In genomic region chr11:2519517-2519878, GRCh38 we compare ENCODE assay signal across 25 cellular contexts.
DNase-seq lines count a peak whose midpoint lies in the region; ATAC-seq, FAIRE-seq and TF ChIP-seq lines count a peak whose summit lies in the region.
"Had no signal": no experiment of that assay in that cellular context is flagged by ENCODE, and none has a peak within 500 bp of the region (broad histone marks: within the 10 kb centered on the region; RNA-seq: fewer than 3 reads in every experiment).

No MANE protein-coding gene starts in this region.

- H3K4me3 ChIP-seq in right cardiac atrium (ENCODE audit: low read length) (no peak overlapping the region), K562 (no peak overlapping the region), osteoblast (ENCODE audit: insufficient read depth, low read length) (no peak overlapping the region)
- H3K4me3 ChIP-seq: A549; BLaER1 treated with 17β-estradiol and CSF1 and Interleukin-3, amounts not matched to agents 10 nM and 100 nM; GM23338 had no signal

- H3K79me2 ChIP-seq in K562 (ENCODE audit: control insufficient read depth, insufficient read depth, low read length) (no peaks in the 10 kb centered on the region), osteoblast (ENCODE audit: insufficient read depth, low read length) (no peaks in the 10 kb centered on the region)

- H3K9me3 Mint-ChIP-seq in activated CD4-positive, alpha-beta memory T cell treated with anti-CD3 and anti-CD28 coated beads for 36 hours: no peaks in the 10 kb centered on the region
- no peaks in the 10 kb centered on the region for H3K9me3 Mint-ChIP-seq in activated CD4-positive, alpha-beta memory T cell treated with anti-CD3 and anti-CD28 coated beads, Interleukin-2, amount 10 ng/mL, durations not matched to agents 7 days and 5 days
- H3K9me3 Mint-ChIP-seq in naive thymus-derived CD8-positive, alpha-beta T cell: no peaks in the 10 kb centered on the region
- H3K9me3 Mint-ChIP-seq: CD14-positive monocyte; CD4-positive, alpha-beta T cell; CD8-positive, alpha-beta memory T cell; GM23338; H9; HFFc6 had no signal

- CTCF ChIA-PET in activated CD4-positive, alpha-beta memory T cell treated with anti-CD3 and anti-CD28 coated beads for 36 hours (lab: Charles Lee): interaction anchor here (1.2 kb wide), 1 partner anchor 96 kb away, joined by 3 read pairs; no protein-coding TSS in a partner anchor
- CTCF ChIA-PET in activated CD4-positive, alpha-beta memory T cell treated with anti-CD3 and anti-CD28 coated beads, Interleukin-2, amount 10 ng/mL, durations not matched to agents 7 days and 5 days (lab: Charles Lee): no interaction called here
- CTCF ChIA-PET in K562 (lab: Yijun Ruan, JAX; ENCODE audit: low intra/inter-chr PET ratio): no interaction called here

- 81% methylated on average over 4 of the region's 4 CpGs for WGBS in right cardiac atrium
- 3% methylated on average over 3 of the region's 4 CpGs for WGBS in K562 (ENCODE audit: insufficient coverage, low coverage, missing lambda C conversion rate)

- no peak overlapping the region for H3K27ac Mint-ChIP-seq in activated CD4-positive, alpha-beta memory T cell treated with anti-CD3 and anti-CD28 coated beads for 36 hours
- H3K27ac Mint-ChIP-seq in activated CD4-positive, alpha-beta memory T cell treated with anti-CD3 and anti-CD28 coated beads, Interleukin-2, amount 10 ng/mL, durations not matched to agents 7 days and 5 days: no peak overlapping the region
- H3K27ac Mint-ChIP-seq in naive thymus-derived CD8-positive, alpha-beta T cell: peak overlapping the region in 1 of 10 donors; percentile 46
- H3K27ac Mint-ChIP-seq: CD14-positive monocyte; CD4-positive, alpha-beta T cell; CD8-positive, alpha-beta memory T cell; GM23338; H9; HFFc6 had no signal

- BruUV-seq in K562 (replicated peaks; lab: Mats Ljungman, UMichigan): no TSS peak

- H4K20me1 ChIP-seq in K562 (replicated peaks; ENCODE audit: control insufficient read depth, insufficient read depth, low read length) (0 out of 2 replicates have a peak, but pooled peaks cover 4% of the 10 kb centered on the region), osteoblast (ENCODE audit: insufficient read depth, low read length) (no peaks in the 10 kb centered on the region)

- no peaks in the 10 kb centered on the region for H3K27me3 Mint-ChIP-seq in activated CD4-positive, alpha-beta memory T cell treated with anti-CD3 and anti-CD28 coated beads for 36 hours
- H3K27me3 Mint-ChIP-seq in activated CD4-positive, alpha-beta memory T cell treated with anti-CD3 and anti-CD28 coated beads, Interleukin-2, amount 10 ng/mL, durations not matched to agents 7 days and 5 days: no peaks in the 10 kb centered on the region
- no peaks in the 10 kb centered on the region for H3K27me3 Mint-ChIP-seq in naive thymus-derived CD8-positive, alpha-beta T cell
- H3K27me3 Mint-ChIP-seq: CD4-positive, alpha-beta T cell; CD8-positive, alpha-beta memory T cell had no signal

- peak; percentile 2 for DNase-seq in activated CD4-positive, alpha-beta memory T cell treated with anti-CD3 and anti-CD28 coated beads for 36 hours
- no peak for DNase-seq in activated CD4-positive, alpha-beta memory T cell treated with anti-CD3 and anti-CD28 coated beads, Interleukin-2, amount 10 ng/mL, durations not matched to agents 7 days and 5 days
- DNase-seq in cardiac septum (ENCODE audit: low spot score) (peak; percentile 15), right cardiac atrium (no peak), K562 (ENCODE audit: extremely low read depth in 1 of 4, low spot score in 3 of 4) (no peak), osteoblast (ENCODE audit: insufficient read length, low spot score, missing footprints) (peak; percentile 51)
- DNase-seq in naive thymus-derived CD8-positive, alpha-beta T cell: no peak
- DNase-seq: ACHN, AML-193, DMS 273 treated with DMSO at 0.1 percent for 48 hours, DMS79 treated with DMSO at 0.1 percent for 48 hours, GF-D8, HFFc6 had no signal

- no peak for TF ChIP-seq EP300 in K562 (IDR thresholded peaks at IDR 0.05; ENCODE audit: low read length)

- H3K36me3 ChIP-seq in K562 (ENCODE audit: control insufficient read depth, insufficient read depth, low read length) (no peaks in the 10 kb centered on the region), osteoblast (ENCODE audit: insufficient read depth, low read length) (no peaks in the 10 kb centered on the region)
- H3K36me3 ChIP-seq: BE2C; BLaER1 treated with 17β-estradiol and CSF1 and Interleukin-3, amounts not matched to agents 10 nM and 100 nM had no signal

- no peaks in the 10 kb centered on the region for H3K4me1 Mint-ChIP-seq in activated CD4-positive, alpha-beta memory T cell treated with anti-CD3 and anti-CD28 coated beads for 36 hours (ENCODE audit: low read depth)
- H3K4me1 Mint-ChIP-seq in activated CD4-positive, alpha-beta memory T cell treated with anti-CD3 and anti-CD28 coated beads, Interleukin-2, amount 10 ng/mL, durations not matched to agents 7 days and 5 days: no peaks in the 10 kb centered on the region
- H3K4me1 Mint-ChIP-seq in naive thymus-derived CD8-positive, alpha-beta T cell: peaks cover 0 to 12% (median 2%) of the 10 kb centered on the region in 4 donors
- H3K4me1 Mint-ChIP-seq: CD8-positive, alpha-beta memory T cell; GM23338; H9 had no signal

- H3K27me3 ChIP-seq in right cardiac atrium (ENCODE audit: control insufficient read depth, insufficient read depth) (no peaks in the 10 kb centered on the region), K562 (ENCODE audit: control insufficient read depth in 2 of 2, insufficient read depth in 2 of 2, low read length in 2 of 2) (peaks cover 40 to 93% of the 10 kb centered on the region in 2 experiments; a peak in 4 of 5 replicates), osteoblast (ENCODE audit: insufficient read depth, low read length) (no peaks in the 10 kb centered on the region)
- H3K27me3 ChIP-seq: BE2C; BLaER1 treated with 17β-estradiol and CSF1 and Interleukin-3, amounts not matched to agents 10 nM and 100 nM had no signal

- ATAC-seq in right cardiac atrium (no peak), K562 (no peak)
- ATAC-seq in naive thymus-derived CD8-positive, alpha-beta T cell: no peak
- ATAC-seq: A549, GM23338, HCT116 had no signal

- no peak for FAIRE-seq in K562 (lab: Jason Lieb, UNC)
- FAIRE-seq: A549, D721Med, GM12891, GM18507 had no signal

- H3K9ac ChIP-seq in K562 (ENCODE audit: insufficient read depth in 1 of 2, low read depth in 2 of 2, low read length in 2 of 2): no peak overlapping the region
- H3K9ac ChIP-seq: BLaER1 treated with 17β-estradiol and CSF1 and Interleukin-3, amounts not matched to agents 10 nM and 100 nM had no signal

- no peak for TF ChIP-seq POLR2A in K562 (conservative IDR thresholded peaks at IDR 0.05)

- no peak for TF ChIP-seq RAD21 in K562 (CRISPR knock-in tag; conservative IDR thresholded peaks at IDR 0.05 in 1 of 2, IDR thresholded peaks at IDR 0.05 in 1 of 2)

- H3K4me3 Mint-ChIP-seq in activated CD4-positive, alpha-beta memory T cell treated with anti-CD3 and anti-CD28 coated beads for 36 hours: no peak overlapping the region
- no peak overlapping the region for H3K4me3 Mint-ChIP-seq in activated CD4-positive, alpha-beta memory T cell treated with anti-CD3 and anti-CD28 coated beads, Interleukin-2, amount 10 ng/mL, durations not matched to agents 7 days and 5 days
- H3K4me3 Mint-ChIP-seq in naive thymus-derived CD8-positive, alpha-beta T cell: no peak overlapping the region
- H3K4me3 Mint-ChIP-seq: CD14-positive monocyte; CD4-positive, alpha-beta T cell; CD8-positive, alpha-beta memory T cell; GM23338; H9; HFFc6 had no signal

- H3K9me3 ChIP-seq in right cardiac atrium (ENCODE audit: control insufficient read depth, low read length): no peaks in the 10 kb centered on the region
- H3K9me3 ChIP-seq in K562 (replicated peaks; ENCODE audit: control insufficient read depth, insufficient read depth, low read depth, low read length): no peaks in the 10 kb centered on the region
- no peaks in the 10 kb centered on the region for H3K9me3 ChIP-seq in osteoblast (ENCODE audit: low read depth, low read length)
- H3K9me3 ChIP-seq: A549; BE2C; BLaER1 treated with 17β-estradiol and CSF1 and Interleukin-3, amounts not matched to agents 10 nM and 100 nM had no signal

- intact Hi-C loops in activated CD4-positive, alpha-beta memory T cell treated with anti-CD3 and anti-CD28 coated beads for 36 hours (cut with micrococcal nuclease): no loop called here
- intact Hi-C loops in cardiac septum (cut with DNase I): no loop called here
- intact Hi-C loops in right cardiac atrium (cut with DNase I): loop anchor here in 1 of 4 donors (10.0 kb wide), 1 partner anchor 225 kb away; no protein-coding TSS in a partner anchor
- intact Hi-C loops in K562 (cut with micrococcal nuclease): no loop called here

- no peaks in the 10 kb centered on the region for H3K9me1 ChIP-seq in K562 (ENCODE audit: control insufficient read depth, insufficient read depth, low read length)

- TF ChIP-seq CTCF in K562 (IDR thresholded peaks at IDR 0.05 in 2 of 3, conservative IDR thresholded peaks at IDR 0.05 in 1 of 3; ENCODE audit: insufficient read depth in 2 of 3, low read depth in 1 of 3, low read length in 3 of 3) (no peak), osteoblast (IDR thresholded peaks at IDR 0.05; ENCODE audit: extremely low read depth, low read depth, low read length) (no peak)

- H3K27ac ChIP-seq in right cardiac atrium (ENCODE audit: low read length) (no peak overlapping the region), K562 (ENCODE audit: extremely low read depth, low read depth, low read length) (no peak overlapping the region), osteoblast (ENCODE audit: low read depth, low read length) (no peak overlapping the region)
- H3K27ac ChIP-seq: A549; BLaER1 treated with 17β-estradiol and CSF1 and Interleukin-3, amounts not matched to agents 10 nM and 100 nM had no signal

- no peaks in the 10 kb centered on the region for H3K4me1 ChIP-seq in right cardiac atrium (ENCODE audit: control insufficient read depth, insufficient read depth, low read length)
- H3K4me1 ChIP-seq in K562 (replicated peaks in 1 of 2; ENCODE audit: control insufficient read depth in 2 of 2, insufficient read depth in 2 of 2, low read length in 2 of 2): peaks cover 0 to 32% of the 10 kb centered on the region in 2 experiments; a peak in 2 of 5 replicates
- H3K4me1 ChIP-seq in osteoblast (ENCODE audit: insufficient read depth, low read length): no peaks in the 10 kb centered on the region
- H3K4me1 ChIP-seq: A549, BE2C had no signal

- in situ Hi-C loops in K562 (cut with MboI): loop anchor here (10.0 kb wide), 1 partner anchor 315 kb away; no protein-coding TSS in a partner anchor

- no peaks in the 10 kb centered on the region for H3K36me3 Mint-ChIP-seq in activated CD4-positive, alpha-beta memory T cell treated with anti-CD3 and anti-CD28 coated beads for 36 hours
- H3K36me3 Mint-ChIP-seq in activated CD4-positive, alpha-beta memory T cell treated with anti-CD3 and anti-CD28 coated beads, Interleukin-2, amount 10 ng/mL, durations not matched to agents 7 days and 5 days (ENCODE audit: low read depth): no peaks in the 10 kb centered on the region
- peaks cover 0 to 7% (median 1%) of the 10 kb centered on the region in 3 donors for H3K36me3 Mint-ChIP-seq in naive thymus-derived CD8-positive, alpha-beta T cell
- H3K36me3 Mint-ChIP-seq: CD8-positive, alpha-beta memory T cell had no signal

- H2AFZ ChIP-seq in K562 (ENCODE audit: low read depth, low read length) (no peak overlapping the region), osteoblast (ENCODE audit: low read length) (no peak overlapping the region)
- H2AFZ ChIP-seq: GM23338 had no signal

- POLR2A ChIA-PET in activated CD4-positive, alpha-beta memory T cell treated with anti-CD3 and anti-CD28 coated beads for 36 hours (lab: Charles Lee): no interaction called here
- POLR2A ChIA-PET in activated CD4-positive, alpha-beta memory T cell treated with anti-CD3 and anti-CD28 coated beads, Interleukin-2, amount 10 ng/mL, durations not matched to agents 7 days and 5 days (lab: Charles Lee): no interaction called here
- POLR2A ChIA-PET in K562 (lab: Yijun Ruan, JAX): interaction anchor here (0.6 kb wide), 1 partner anchor 590 kb away, joined by 3 read pairs; no protein-coding TSS in a partner anchor
- POLR2A ChIA-PET in naive thymus-derived CD8-positive, alpha-beta T cell (lab: Charles Lee): no interaction called here

- H3K4me2 ChIP-seq in K562 (ENCODE audit: insufficient read depth, low read length): no peak overlapping the region
- no peak overlapping the region for H3K4me2 ChIP-seq in osteoblast (ENCODE audit: insufficient read depth, low read length)
- H3K4me2 ChIP-seq: A549, GM23338 had no signal

Comparison
In these comparisons a context has a peak if more than half of its experiments do, and no peak if none do; other contexts are left out.
1. DNase-seq: peak in activated CD4-positive, alpha-beta memory T cell treated with anti-CD3 and anti-CD28 coated beads for 36 hours (single experiment), cardiac septum (single experiment) and osteoblast (single experiment); none in activated CD4-positive, alpha-beta memory T cell treated with anti-CD3 and anti-CD28 coated beads, Interleukin-2, amount 10 ng/mL, durations not matched to agents 7 days and 5 days (single experiment), right cardiac atrium (0 of 3), K562 (0 of 4) and naive thymus-derived CD8-positive, alpha-beta T cell (0 of 10).